Comparison of ENCODE assay signal across 11 cellular contexts in the genomic region with DNA sequence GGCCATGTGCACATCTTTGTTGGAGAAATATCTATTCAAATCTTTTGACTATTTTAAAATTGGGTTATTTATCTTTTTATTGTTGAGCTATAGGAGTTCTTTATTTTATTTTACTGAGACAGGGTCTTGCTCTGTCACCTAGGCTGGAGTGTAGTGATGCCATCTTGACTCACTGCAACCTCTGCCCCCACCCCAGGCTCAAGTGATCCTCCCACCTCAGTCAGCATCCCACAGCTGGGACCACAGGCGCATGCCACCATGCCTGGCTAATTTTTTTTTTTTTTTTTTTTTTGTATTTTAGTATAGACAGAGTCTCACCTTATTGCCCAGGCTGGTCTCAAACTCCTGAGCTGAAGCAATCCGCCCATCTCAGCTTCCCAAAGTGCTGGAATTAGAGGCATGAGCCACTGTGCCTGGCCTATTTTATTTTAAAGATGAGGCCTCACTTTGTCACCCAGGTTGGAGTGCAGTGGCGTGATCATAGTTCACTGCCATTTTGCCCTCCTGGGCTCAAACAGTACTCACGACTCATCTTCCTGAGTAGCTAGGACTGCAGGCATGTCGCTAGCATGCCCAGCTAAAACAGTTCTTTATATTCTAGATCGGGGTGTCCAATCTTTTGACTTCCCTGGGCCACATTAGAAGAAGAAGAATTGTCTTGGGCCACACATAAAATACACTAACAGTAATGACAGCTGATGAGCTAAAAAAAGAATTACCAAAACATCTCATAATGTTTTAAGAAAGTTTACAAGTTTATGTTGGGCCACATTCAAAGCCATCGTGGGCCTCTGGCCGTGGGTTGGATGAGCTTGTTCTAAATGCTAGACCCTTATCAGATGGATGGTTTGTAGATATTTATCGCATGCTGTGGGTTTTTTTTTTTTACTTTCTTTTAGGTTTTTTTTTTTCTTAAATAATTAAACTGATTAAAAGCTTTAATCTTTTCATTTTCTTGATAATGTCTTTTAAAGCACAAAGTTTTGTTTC. TPM values are rescaled to one million over a fixed set of nuclear protein-coding genes. Genes with fewer than 3 reads are reported as not detected.
DNase-seq lines count a peak whose midpoint lies in the region; ATAC-seq, FAIRE-seq and TF ChIP-seq lines count a peak whose summit lies in the region.
"Had no signal": no experiment of that assay in that cellular context is flagged by ENCODE, and none has a peak within 500 bp of the region (broad histone marks: within the 10 kb centered on the region; RNA-seq: fewer than 3 reads in every experiment).

No MANE protein-coding gene starts in this region.

- TF ChIP-seq POLR2A in heart left ventricle (IDR thresholded peaks at IDR 0.05): no peak
- no peak for TF ChIP-seq POLR2A in transverse colon (IDR thresholded peaks at IDR 0.05)

- DNase-seq in left ventricle myocardium superior (no peak), heart left ventricle (no peak), keratinocyte (ENCODE audit: low read depth, low spot score) (no peak), transverse colon (no peak), superior temporal gyrus (ENCODE audit: extremely low spot score) (no peak), GOT3 (lab: John Stamatoyannopoulos, UW) (no peak), NCI-H2196 (lab: John Stamatoyannopoulos, UW; ENCODE audit: unreplicated experiment) (no peak)
- DNase-seq in activated T-cell treated with anti-CD3 and anti-CD28 coated beads, Interleukin-2, amount 50 U/mL, for 48 hours: peak; percentile 38 to 56
- DNase-seq: COR-L47, MM.1S, OCI-M1 had no signal

- H3K9ac ChIP-seq in keratinocyte (ENCODE audit: control insufficient read depth, extremely low read depth, insufficient read depth, low read length): no peak overlapping the region

- intact Hi-C loops in left ventricle myocardium superior (cut with micrococcal nuclease) (no loop called here), heart left ventricle (cut with DNase I) (no loop called here), transverse colon (cut with DNase I; ENCODE audit: low total_unique reads) (no loop called here)

- H3K27ac ChIP-seq in heart left ventricle: peak overlapping the region in 1 of 12 donors; percentile 44
- peak overlapping the region; percentile 53 for H3K27ac ChIP-seq in keratinocyte (ENCODE audit: control insufficient read depth, insufficient read depth, low read length)
- H3K27ac ChIP-seq in transverse colon: peak overlapping the region in 3 of 4 donors; percentile 36 to 69 (median 48)

- H3K4me2 ChIP-seq in keratinocyte (ENCODE audit: control insufficient read depth, extremely low read depth, insufficient read depth, low read depth, low read length): peak overlapping the region; percentile 29

- 77 to 81% (median 78%) methylated on average over 9 of the region's 9 CpGs for WGBS in heart left ventricle, 4 donors
- WGBS in transverse colon (ENCODE audit: low coverage in 1 of 2), 2 donors: 74 to 75% methylated on average over 4 to 9 of the region's 9 CpGs

- in situ Hi-C loops in transverse colon (cut with MboI; ENCODE audit: low pct_ligation_motif_present in 1 of 4, low pct_unique_long_range_greater_than_20kb in 1 of 4, low sequenced_read_pairs in 3 of 4): no loop called here

- H3K9me1 ChIP-seq in keratinocyte (ENCODE audit: control insufficient read depth, extremely low read depth, insufficient read depth, low read length): peaks cover 2% of the 10 kb centered on the region

- no peaks in the 10 kb centered on the region for H3K36me3 ChIP-seq in heart left ventricle
- no peaks in the 10 kb centered on the region for H3K36me3 ChIP-seq in keratinocyte (ENCODE audit: control insufficient read depth in 2 of 2, extremely low read depth in 1 of 2, insufficient read depth in 2 of 2, low read length in 2 of 2)
- no peaks in the 10 kb centered on the region for H3K36me3 ChIP-seq in transverse colon

- TF ChIP-seq CTCF in heart left ventricle (IDR thresholded peaks at IDR 0.05) (no peak), keratinocyte (optimal IDR thresholded peaks at IDR 0.05 in 1 of 3, IDR thresholded peaks at IDR 0.05 in 1 of 3, conservative IDR thresholded peaks at IDR 0.05 in 1 of 3; ENCODE audit: extremely low read depth in 1 of 3, insufficient read depth in 2 of 3, low read length in 3 of 3) (no peak), transverse colon (IDR thresholded peaks at IDR 0.05) (no peak)

- dilution Hi-C loops in keratinocyte (cut with MboI; ENCODE audit: extremely low pct_ligation_motif_present, low sequenced_read_pairs): no loop called here

- no peaks in the 10 kb centered on the region for H3K9me3 ChIP-seq in heart left ventricle
- H3K9me3 ChIP-seq in keratinocyte (ENCODE audit: control insufficient read depth, low read depth, low read length): no peaks in the 10 kb centered on the region
- no peaks in the 10 kb centered on the region for H3K9me3 ChIP-seq in transverse colon

- no peaks in the 10 kb centered on the region for H4K20me1 ChIP-seq in keratinocyte (ENCODE audit: control insufficient read depth, extremely low read depth, insufficient read depth, low read length)

- no peak for FAIRE-seq in keratinocyte (lab: Jason Lieb, UNC)

- H3K27me3 ChIP-seq in heart left ventricle (no peaks in the 10 kb centered on the region), keratinocyte (ENCODE audit: control insufficient read depth, extremely low read depth, insufficient read depth, low read length) (no peaks in the 10 kb centered on the region), transverse colon (no peaks in the 10 kb centered on the region)

- no peak for TF ChIP-seq EP300 in transverse colon (IDR thresholded peaks at IDR 0.05; ENCODE audit: low read depth)

- H3K79me2 ChIP-seq in keratinocyte (ENCODE audit: control insufficient read depth, insufficient read depth, low read length): peaks cover 79% of the 10 kb centered on the region

- H3K4me3 ChIP-seq in heart left ventricle: no peak overlapping the region
- H3K4me3 ChIP-seq in keratinocyte (ENCODE audit: control insufficient read depth in 2 of 3, extremely low read depth in 1 of 3, insufficient read depth in 2 of 3, low read depth in 1 of 3, low read length in 3 of 3): no peak overlapping the region
- H3K4me3 ChIP-seq in transverse colon: no peak overlapping the region

- H2AFZ ChIP-seq in keratinocyte (ENCODE audit: control insufficient read depth, low read length): no peak overlapping the region

- ATAC-seq in left ventricle myocardium superior: peak; percentile 17
- ATAC-seq in heart left ventricle: no peak

- peaks cover 0 to 61% (median 20%) of the 10 kb centered on the region in 12 donors for H3K4me1 ChIP-seq in heart left ventricle
- H3K4me1 ChIP-seq in keratinocyte (ENCODE audit: control insufficient read depth, extremely low read depth, insufficient read depth, low read length): peaks cover 13% of the 10 kb centered on the region
- H3K4me1 ChIP-seq in transverse colon: peaks cover 15 to 81% (median 34%) of the 10 kb centered on the region in 4 donors

RNA-seq across cellular contexts. Expression of a gene that starts 13.7 kb away (rescaled TPM):
- total RNA-seq in left ventricle myocardium superior (7.8 TPM), heart left ventricle (1 to 10 TPM; 4.8 to 8.8 (median 7.0) TPM), transverse colon (10 to 100 TPM in 2 of 4 donors, 1 to 10 TPM in 2; 8.2 to 18.0 (median 13.0) TPM)
- polyA plus RNA-seq in heart left ventricle (1 to 10 TPM; 2.2 to 5.3 TPM), keratinocyte (9.5 to 14.8 TPM (median 11.3 TPM) in 3 replicates)
- 13.2 TPM for polyA plus RNA-seq in keratinocyte (2011; ENCODE audit: low read depth)
- 6.0 and 12.5 TPM in 2 replicates for polyA plus RNA-seq in keratinocyte (2011; cell fraction: cytosol; rRNA removed)
- 12.4 and 15.8 TPM in 2 replicates for polyA plus RNA-seq in keratinocyte (2011; cell fraction: nucleus; rRNA removed)
- polyA plus RNA-seq in keratinocyte (2012; ENCODE audit: low replicate concordance): 8.1 and 8.2 TPM in 2 replicates
- 7.1 to 23.4 TPM (median 9.2 TPM) in 3 replicates for polyA minus RNA-seq in keratinocyte
- polyA minus RNA-seq in keratinocyte (2011; cell fraction: cytosol; rRNA and poly(A)+ RNA removed): 11.9 TPM
- 11.7 and 19.9 TPM in 2 replicates for polyA minus RNA-seq in keratinocyte (2011; cell fraction: nucleus; rRNA and poly(A)+ RNA removed)

Comparison
In these comparisons a context has a peak if more than half of its experiments do, and no peak if none do; other contexts are left out.
1. DNase-seq: peak in activated T-cell treated with anti-CD3 and anti-CD28 coated beads, Interleukin-2, amount 50 U/mL, for 48 hours (2 of 2); none in left ventricle myocardium superior (single experiment), heart left ventricle (0 of 5), keratinocyte (single experiment), transverse colon (single experiment), superior temporal gyrus (single experiment), GOT3 (single experiment) and NCI-H2196 (single experiment).